Comparison of ENCODE assay signal across 18 cellular contexts in genomic region chr2:217997510-217997909, GRCh38. TPM values are rescaled to one million over a fixed set of nuclear protein-coding genes. Genes with fewer than 3 reads are reported as not detected.
DNase-seq lines count a peak whose midpoint lies in the region; ATAC-seq, FAIRE-seq and TF ChIP-seq lines count a peak whose summit lies in the region.
"Had no signal": no experiment of that assay in that cellular context is flagged by ENCODE, and none has a peak within 500 bp of the region (broad histone marks: within the 10 kb centered on the region; RNA-seq: fewer than 3 reads in every experiment).

No MANE protein-coding gene starts in this region.

- H3K14ac ChIP-seq in IMR-90 (replicated peaks; ENCODE audit: low read depth, low read length), result no peak overlapping the region

- no peak for FAIRE-seq in kidney (lab: Jason Lieb, UNC)
- FAIRE-seq: HTR-8/SVneo had no signal

- H3K9me1 ChIP-seq in IMR-90 (ENCODE audit: insufficient read depth, low read length), result peaks cover 43% of the 10 kb centered on the region

- H3K27ac ChIP-seq in AG04450 (ENCODE audit: low read depth, low read length) (peak overlapping the region; percentile 21), IMR-90 (ENCODE audit: insufficient read depth, low read length) (no peak overlapping the region), smooth muscle cell (ENCODE audit: low read depth) (peak overlapping the region; percentile 98), kidney (ENCODE audit: low read depth in 2 of 2, low read length in 2 of 2) (no peak overlapping the region)

- no peaks in the 10 kb centered on the region for H3K27me3 ChIP-seq in AG04450 (ENCODE audit: control insufficient read depth, insufficient read depth, low read length)
- H3K27me3 ChIP-seq in IMR-90 (ENCODE audit: control insufficient read depth, insufficient read depth, low read length), result no peaks in the 10 kb centered on the region
- no peaks in the 10 kb centered on the region for H3K27me3 ChIP-seq in smooth muscle cell (ENCODE audit: low read depth)

- H4K20me1 ChIP-seq in IMR-90 (ENCODE audit: insufficient read depth, low read length) (peaks cover 20% of the 10 kb centered on the region; the same call in 1 of the 2 replicates), smooth muscle cell (ENCODE audit: low read depth) (peaks cover 59% of the 10 kb centered on the region)

- BruUV-seq in IMR-90 (replicated peaks; lab: Mats Ljungman, UMichigan), result no TSS peak

- no peak for DNase-seq in AG04450 (ENCODE audit: low read depth, low spot score)
- no peak for DNase-seq in IMR-90
- no peak for DNase-seq in chondrocyte (ENCODE audit: low spot score)
- DNase-seq in smooth muscle cell (lab: John Stamatoyannopoulos, UW; ENCODE audit: unreplicated experiment), result no peak
- no peak for DNase-seq in kidney
- no peak for DNase-seq in HuH-7.5 (ENCODE audit: low spot score)
- DNase-seq: DND-41, H9, NCI-H1092 treated with DMSO at 0.1 percent for 48 hours, NCI-H1694, NCI-H2081 treated with DMSO at 0.1 percent for 48 hours, NCI-H446 treated with DMSO at 0.1 percent for 48 hours, NCI-H69 had no signal

- POLR2A ChIA-PET in AG04450 (lab: Yijun Ruan, JAX) (no interaction called here), IMR-90 (lab: Charles Lee; ENCODE audit: unreplicated experiment) (no interaction called here)

- H2BK20ac ChIP-seq in IMR-90 (ENCODE audit: low read depth, low read length), result no peak overlapping the region

- CTCF ChIA-PET in AG04450 (lab: Charles Lee), result interaction anchor here (1.3 kb wide), 1 partner anchor 111 kb away, joined by 3 read pairs; no protein-coding TSS in a partner anchor
- CTCF ChIA-PET in IMR-90 (lab: Yijun Ruan, JAX), result no interaction called here

- H3K36me3 Mint-ChIP-seq in chondrocyte (ENCODE audit: low read depth), result peaks cover 1% of the 10 kb centered on the region

- H4K8ac ChIP-seq in IMR-90 (ENCODE audit: low read depth in 2 of 2, low read length in 2 of 2), result no peak overlapping the region; a peak in 1 of 4 replicates

- no peak overlapping the region for H3K18ac ChIP-seq in IMR-90 (ENCODE audit: low read depth, low read length)

- peak overlapping the region; percentile 88; the same call in 1 of the 2 replicates for H2BK120ac ChIP-seq in IMR-90 (ENCODE audit: low read depth, low read length)

- H3K27ac Mint-ChIP-seq in chondrocyte (ENCODE audit: unreplicated experiment), result peak overlapping the region; percentile 3
- H3K27ac Mint-ChIP-seq: B cell had no signal

- H2AK5ac ChIP-seq in IMR-90 (ENCODE audit: low read depth, low read length), result peak overlapping the region; percentile 71

- no peak overlapping the region for H3K4me3 Mint-ChIP-seq in chondrocyte (ENCODE audit: unreplicated experiment)
- H3K4me3 Mint-ChIP-seq: B cell, H9 had no signal

- no peaks in the 10 kb centered on the region for H3K9me3 Mint-ChIP-seq in chondrocyte (ENCODE audit: low read depth)
- H3K9me3 Mint-ChIP-seq: H9 had no signal

- no peak overlapping the region for H4K5ac ChIP-seq in IMR-90 (ENCODE audit: low read depth, low read length)

- H3K4me2 ChIP-seq in IMR-90 (ENCODE audit: low read depth, low read length) (no peak overlapping the region), smooth muscle cell (no peak overlapping the region)

- H3K36me3 ChIP-seq in IMR-90 (ENCODE audit: control insufficient read depth, insufficient read depth, low read length) (peaks cover 2% of the 10 kb centered on the region; the same call in 1 of the 2 replicates), smooth muscle cell (ENCODE audit: low read depth) (no peaks in the 10 kb centered on the region), kidney (ENCODE audit: control insufficient read depth in 1 of 2, insufficient read depth in 2 of 2, low read length in 2 of 2) (no peaks in the 10 kb centered on the region)

- no peak overlapping the region for H4K91ac ChIP-seq in IMR-90 (ENCODE audit: insufficient read depth, low read depth, low read length)

- no peak for TF ChIP-seq RAD21 in IMR-90 (IDR thresholded peaks at IDR 0.05; ENCODE audit: low read length)

- TF ChIP-seq CTCF in AG04450 (IDR thresholded peaks at IDR 0.05; ENCODE audit: low read depth, low read length) (no peak), IMR-90 (conservative IDR thresholded peaks at IDR 0.05; ENCODE audit: low read depth, low read length) (no peak), chondrocyte (IDR thresholded peaks at IDR 0.05) (no peak), smooth muscle cell (IDR thresholded peaks at IDR 0.05; ENCODE audit: borderline replicate concordance, insufficient read depth, poor library complexity, severe bottlenecking) (no peak), kidney (IDR thresholded peaks at IDR 0.05; ENCODE audit: borderline replicate concordance, extremely low read depth, insufficient read depth) (no peak)

- H3K4me1 Mint-ChIP-seq in chondrocyte (ENCODE audit: low read depth), result peaks cover 94% of the 10 kb centered on the region
- H3K4me1 Mint-ChIP-seq: B cell had no signal

- dilution Hi-C loops in IMR-90 (cut with HindIII; ENCODE audit: low sequenced_read_pairs, unreplicated experiment), result no loop called here

- no peak overlapping the region for H3K4ac ChIP-seq in IMR-90 (ENCODE audit: low read depth, low read length)

- H3K79me2 ChIP-seq in smooth muscle cell (ENCODE audit: low read depth), result peaks cover 69% of the 10 kb centered on the region

- no peaks in the 10 kb centered on the region for H3K27me3 Mint-ChIP-seq in chondrocyte (ENCODE audit: low read depth)

- H2BK5ac ChIP-seq in IMR-90 (ENCODE audit: low read depth, low read length, poor library complexity, severe bottlenecking), result no peak overlapping the region

- TF ChIP-seq POLR2A in IMR-90 (IDR thresholded peaks at IDR 0.05; ENCODE audit: low read depth, low read length), result no peak

- H3K4me3 ChIP-seq in AG04450 (ENCODE audit: low read depth, low read length), result no peak overlapping the region
- H3K4me3 ChIP-seq in IMR-90 (ENCODE audit: insufficient read depth, low read depth, low read length), result no peak overlapping the region
- H3K4me3 ChIP-seq in smooth muscle cell, result no peak overlapping the region
- H3K4me3 ChIP-seq in kidney (ENCODE audit: low read length in 2 of 2), result no peak overlapping the region

- no peak overlapping the region for H3K23ac ChIP-seq in IMR-90 (ENCODE audit: low read depth, low read length)

- H2BK15ac ChIP-seq in IMR-90 (ENCODE audit: low read depth, low read length), result peak overlapping the region; percentile 16; the same call in 1 of the 3 replicates

- no peak overlapping the region for H3K56ac ChIP-seq in IMR-90 (ENCODE audit: extremely low read depth, insufficient read depth, low read length)

- H2AFZ ChIP-seq in IMR-90 (replicated peaks; ENCODE audit: low read length, poor library complexity) (peak overlapping the region; percentile 6), smooth muscle cell (ENCODE audit: low read depth) (no peak overlapping the region)

- intact Hi-C loops in IMR-90 (cut with micrococcal nuclease), result no loop called here
- intact Hi-C loops in kidney (cut with DNase I), result loop anchor here (10.0 kb wide), 1 partner anchor 103 kb away; no protein-coding TSS in a partner anchor

- H2AK9ac ChIP-seq in IMR-90 (replicated peaks; ENCODE audit: low read depth, low read length, poor library complexity), result no peak overlapping the region

- H3K4me1 ChIP-seq in IMR-90 (ENCODE audit: control insufficient read depth, insufficient read depth, low read length) (peaks cover 52% of the 10 kb centered on the region), smooth muscle cell (ENCODE audit: low read depth) (peaks cover 33% of the 10 kb centered on the region), kidney (ENCODE audit: control insufficient read depth in 1 of 2, insufficient read depth in 1 of 2, low read depth in 1 of 2, low read length in 2 of 2) (peaks cover 0 to 6% of the 10 kb centered on the region in 2 donors)

- H3K9ac ChIP-seq in IMR-90 (ENCODE audit: low read depth, low read length) (no peak overlapping the region), smooth muscle cell (ENCODE audit: low read depth) (no peak overlapping the region), kidney (ENCODE audit: low read length in 2 of 2) (no peak overlapping the region)

- no peaks in the 10 kb centered on the region for H3K9me3 ChIP-seq in AG04450 (ENCODE audit: control insufficient read depth, insufficient read depth, low read length)
- no peaks in the 10 kb centered on the region for H3K9me3 ChIP-seq in IMR-90 (ENCODE audit: control insufficient read depth, insufficient read depth, low read length)
- H3K9me3 ChIP-seq in smooth muscle cell (replicated peaks; ENCODE audit: low read depth), result no peaks in the 10 kb centered on the region
- no peaks in the 10 kb centered on the region for H3K9me3 ChIP-seq in kidney (ENCODE audit: control insufficient read depth in 1 of 2, low read length in 2 of 2)

- in situ Hi-C loops in IMR-90 (cut with MboI; ENCODE audit: low sequenced_read_pairs), result no loop called here

- peaks cover 34% of the 10 kb centered on the region for H3F3A ChIP-seq in smooth muscle cell (ENCODE audit: low read depth)

- ATAC-seq in IMR-90 (ENCODE audit: low read depth) (no peak), HG03135 (IDR thresholded peaks at IDR 0.05; ENCODE audit: unreplicated experiment) (no peak)
- ATAC-seq: Panc1 had no signal

- peaks cover 43 to 93% of the 10 kb centered on the region in 2 experiments; a peak in 3 of 4 replicates for H3K79me1 ChIP-seq in IMR-90 (ENCODE audit: low read depth in 1 of 2, low read length in 2 of 2)

- WGBS in IMR-90 (ENCODE audit: extremely low coverage in 2 of 2, insufficient read length in 1 of 2), 2 experiments, result 100% methylated on average over 2 of the region's 11 CpGs; no CpG with 5 or more reads in 1 of the 2 experiments
- WGBS in smooth muscle cell (ENCODE audit: low lambda C conversion rate), result 96% methylated on average over 11 of the region's 11 CpGs

TF ChIP-seq in IMR-90, 13 proteins besides CTCF, POLR2A, EP300 and RAD21 (continues in another document):
- no peak for TF ChIP-seq ELK1 (IDR thresholded peaks at IDR 0.05; ENCODE audit: borderline replicate concordance, low read depth, low read length)

RNA-seq across cellular contexts. Expression of gene TNS1, which starts 5.3 kb away (rescaled TPM):
- polyA plus RNA-seq in AG04450 (2011; rRNA removed) (19.7 and 27.9 TPM in 2 replicates), IMR-90 (2012; rRNA removed) (40.3 and 41.1 TPM in 2 replicates), smooth muscle cell (45.0 and 52.3 TPM in 2 replicates), kidney (ENCODE audit: insufficient read depth, low read depth, low replicate concordance) (44.8 TPM)
- polyA minus RNA-seq in AG04450 (2011; rRNA and poly(A)+ RNA removed), result 84.1 and 119 TPM in 2 replicates
- total RNA-seq in IMR-90 (2012; rRNA removed) (41.9 and 45.2 TPM in 2 replicates), chondrocyte (227 to 272 TPM (median 249 TPM) in 3 replicates), smooth muscle cell (61.5 and 67.7 TPM in 2 replicates), kidney (471 TPM)
- polyA plus RNA-seq in IMR-90 (2012; cell fraction: cytosol; rRNA removed), result 17.3 and 23.8 TPM in 2 replicates
- 68.3 and 71.1 TPM in 2 replicates for polyA plus RNA-seq in IMR-90 (2012; cell fraction: nucleus; rRNA removed; ENCODE audit: low replicate concordance)
- total RNA-seq: G401 had no signal

Comparison
In these comparisons a context has a peak if more than half of its experiments do, and no peak if none do; other contexts are left out.
1. H3K27ac ChIP-seq: peak in AG04450 (single experiment) and smooth muscle cell (single experiment); none in IMR-90 (single experiment) and kidney (0 of 2).